ENCODE assay signal across 8 cellular contexts in genomic region chr15:69031013-69032001, GRCh38. TPM values are rescaled to one million over a fixed set of nuclear protein-coding genes. Genes with fewer than 3 reads are reported as not detected.
DNase-seq lines count a peak whose midpoint lies in the region; ATAC-seq and TF ChIP-seq lines count a peak whose summit lies in the region.

No MANE protein-coding gene starts in this region.

- H3K9ac ChIP-seq in HUES6 (ENCODE audit: low read length) (no peak overlapping the region), mucosa of rectum (ENCODE audit: low read depth in 1 of 2, low read length in 2 of 2) (no peak overlapping the region)

- ATAC-seq in upper lobe of left lung (ENCODE audit: low FRiP score in 2 of 2) (peak; percentile 58 to 68), GM18861 (IDR thresholded peaks at IDR 0.05; ENCODE audit: unreplicated experiment) (no peak), HG03520 (IDR thresholded peaks at IDR 0.05; ENCODE audit: unreplicated experiment) (no peak)

- H3K4me1 ChIP-seq in HUES6 (ENCODE audit: control insufficient read depth, insufficient read depth, low read length) (0 out of 2 replicates have a peak, but pooled peaks cover 10% of the 10 kb centered on the region), mucosa of rectum (ENCODE audit: control insufficient read depth in 2 of 2, insufficient read depth in 2 of 2, low read length in 2 of 2) (no peaks in the 10 kb centered on the region), upper lobe of left lung (peaks cover 4 to 11% (median 7%) of the 10 kb centered on the region in 4 donors)

- TF ChIP-seq CTCF in BJ (IDR thresholded peaks at IDR 0.05; ENCODE audit: insufficient read depth, low read depth, low read length) = peak; percentile 63
- TF ChIP-seq CTCF in epithelial cell of proximal tubule (conservative IDR thresholded peaks at IDR 0.05; ENCODE audit: low read depth, low read length) = peak; percentile 65
- TF ChIP-seq CTCF in upper lobe of left lung (IDR thresholded peaks at IDR 0.05) = peak in 5 of 6 experiments; percentile 28 to 64 (median 47)

- POLR2A ChIA-PET in BJ (lab: Charles Lee) = no interaction called here

- DNase-seq in BJ (ENCODE audit: low read depth) (no peak), epithelial cell of proximal tubule (ENCODE audit: low read depth) (no peak), upper lobe of left lung (peak; percentile 66 to 87)
- DNase-seq in activated CD4-positive, alpha-beta T cell treated with anti-CD3 and anti-CD28 coated beads, Interleukin-2, amount 50 U/mL, for 48 hours = peak; percentile 44 to 57

- CTCF ChIA-PET in BJ (lab: Yijun Ruan, JAX) = interaction anchor here (0.7 to 1.6 kb wide), 6 partner anchors 8 to 40 kb away, joined by 3 to 14 read pairs (median 4); partner anchors contain the start of gene NOX5

- H3K27me3 ChIP-seq in BJ (ENCODE audit: control insufficient read depth, insufficient read depth, low read length) (no peaks in the 10 kb centered on the region), HUES6 (ENCODE audit: control insufficient read depth, insufficient read depth, low read length) (peaks cover 12% of the 10 kb centered on the region), mucosa of rectum (ENCODE audit: control insufficient read depth in 2 of 2, insufficient read depth in 2 of 2, low read length in 2 of 2) (peaks cover 4 to 5% of the 10 kb centered on the region in 2 donors), upper lobe of left lung (no peaks in the 10 kb centered on the region)

- TF ChIP-seq EP300 in upper lobe of left lung (IDR thresholded peaks at IDR 0.05) = no peak

- H3K9me3 ChIP-seq in HUES6 (ENCODE audit: control insufficient read depth, insufficient read depth, low read depth, low read length) = no peaks in the 10 kb centered on the region
- H3K9me3 ChIP-seq in mucosa of rectum (ENCODE audit: control insufficient read depth in 2 of 2, low read length in 2 of 2) = no peaks in the 10 kb centered on the region
- H3K9me3 ChIP-seq in upper lobe of left lung = no peaks in the 10 kb centered on the region

- no peaks in the 10 kb centered on the region for H3K36me3 ChIP-seq in BJ (ENCODE audit: control insufficient read depth, insufficient read depth, low read length)
- H3K36me3 ChIP-seq in HUES6 (ENCODE audit: control insufficient read depth, insufficient read depth, low read length) = no peaks in the 10 kb centered on the region
- no peaks in the 10 kb centered on the region for H3K36me3 ChIP-seq in mucosa of rectum (ENCODE audit: control insufficient read depth in 2 of 2, insufficient read depth in 2 of 2, low read length in 2 of 2)
- H3K36me3 ChIP-seq in upper lobe of left lung = no peaks in the 10 kb centered on the region

- H3K4me3 ChIP-seq in BJ (ENCODE audit: low read depth, low read length) (peak overlapping the region; percentile 30), HUES6 (ENCODE audit: low read depth, low read length) (peak overlapping the region; percentile 43), epithelial cell of proximal tubule (ENCODE audit: low read depth, low read length) (peak overlapping the region; percentile 51), mucosa of rectum (ENCODE audit: low read length in 2 of 2) (peak overlapping the region; percentile 37 to 56), upper lobe of left lung (peak overlapping the region in 3 of 4 donors; percentile 14 to 44 (median 40))

- WGBS in upper lobe of left lung, 2 donors = 18 to 26% methylated on average over 27 to 29 of the region's 42 CpGs

- no peak overlapping the region for H3K27ac ChIP-seq in HUES6 (ENCODE audit: low read depth, low read length)
- H3K27ac ChIP-seq in mucosa of rectum (ENCODE audit: low read depth in 2 of 2, low read length in 2 of 2) = no peak overlapping the region
- H3K27ac ChIP-seq in upper lobe of left lung = no peak overlapping the region

- no peak for TF ChIP-seq POLR2A in upper lobe of left lung (IDR thresholded peaks at IDR 0.05)

RNA-seq across cellular contexts. Expression of gene NOX5, which starts 16.8 kb away (rescaled TPM):
- polyA plus RNA-seq in BJ (2011; rRNA removed) = 0.50 and 0.86 TPM in 2 replicates
- 0.90 and 0.93 TPM in 2 replicates for polyA minus RNA-seq in BJ (2011; rRNA and poly(A)+ RNA removed)
- total RNA-seq in epithelial cell of proximal tubule = under 0.01 and 0.06 TPM in 2 replicates
- 1 to 10 TPM in 2 of 6 donors, under 1 TPM in 2, not detected in 2; 0.20 to 5.7 (median 1.4) TPM for total RNA-seq in upper lobe of left lung

Comparison
In these comparisons a context has a peak if more than half of its experiments do, and no peak if none do; other contexts are left out.
1. DNase-seq: peak in activated CD4-positive, alpha-beta T cell treated with anti-CD3 and anti-CD28 coated beads, Interleukin-2, amount 50 U/mL, for 48 hours (2 of 2) and upper lobe of left lung (2 of 2); none in BJ (single experiment) and epithelial cell of proximal tubule (single experiment).
2. ATAC-seq: peak in upper lobe of left lung (2 of 2); none in GM18861 (single experiment) and HG03520 (single experiment).
3. Peak in every context shown above with its lines, with median percentiles within 50 percentile points of each other: H3K4me3 ChIP-seq and CTCF ChIP-seq.